Comparison of ENCODE assay signal across 19 cellular contexts in the genomic region with DNA sequence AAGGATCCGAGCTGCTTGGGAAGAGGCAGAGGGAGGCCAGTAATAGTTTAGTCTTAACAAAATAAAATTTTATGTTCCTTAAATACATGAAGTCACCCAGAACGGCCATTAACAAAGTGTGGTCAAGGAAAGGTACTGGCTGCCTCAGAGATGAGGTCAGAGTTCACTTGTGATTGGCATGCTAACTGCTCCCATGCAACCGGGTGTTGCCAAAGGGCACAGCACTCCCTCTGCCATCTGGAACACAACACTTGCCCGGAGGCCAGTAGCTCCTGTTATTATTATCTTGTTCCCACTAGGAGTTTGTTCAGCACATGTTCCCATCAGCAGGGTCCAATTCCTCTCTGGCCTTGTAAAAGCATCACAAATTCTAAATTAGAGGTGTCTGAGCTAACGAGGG.
A peak's percentile ranks its signal among the peaks of the same experiment; 100 is the strongest.
DNase-seq lines count a peak whose midpoint lies in the region; ATAC-seq and TF ChIP-seq lines count a peak whose summit lies in the region.
"Had no signal": no experiment of that assay in that cellular context is flagged by ENCODE, and none has a peak within 500 bp of the region (broad histone marks: within the 10 kb centered on the region; RNA-seq: fewer than 3 reads in every experiment).

No MANE protein-coding gene starts in this region.

- no peak overlapping the region for H3K27ac Mint-ChIP-seq in stimulated activated naive CD8-positive, alpha-beta T cell treated with anti-CD3 and anti-CD28 coated beads, Interleukin-15, amount 100 ng/mL, for 72 hours
- H3K27ac Mint-ChIP-seq: activated CD4-positive, alpha-beta T cell treated with anti-CD3 and anti-CD28 coated beads, Interleukin-2, amount 10 ng/mL, durations not matched to agents 7 days and 5 days; activated naive CD8-positive, alpha-beta T cell treated with anti-CD3 and anti-CD28 coated beads for 36 hours; activated T-cell treated with anti-CD3 and anti-CD28 coated beads, Interleukin-2, amount 50 U/mL, for 24 hours; IgD-negative memory B cell; natural killer cell treated with Interleukin-12 subunit alpha and Interleukin-12 subunit beta and Interleukin-15 and Interleukin-18, amount 100 ng/mL, for 72 hours had no signal

- peaks cover 30% of the 10 kb centered on the region for H3K27me3 Mint-ChIP-seq in stimulated activated naive CD8-positive, alpha-beta T cell treated with anti-CD3 and anti-CD28 coated beads, Interleukin-15, amount 100 ng/mL, for 72 hours
- H3K27me3 Mint-ChIP-seq: activated CD4-positive, alpha-beta T cell treated with anti-CD3 and anti-CD28 coated beads, Interleukin-2, amount 10 ng/mL, durations not matched to agents 7 days and 5 days had no signal

- intact Hi-C loops in esophagus muscularis mucosa (cut with DNase I) (no loop called here), posterior vena cava (cut with DNase I) (no loop called here)

- TF ChIP-seq POLR2A in esophagus muscularis mucosa (IDR thresholded peaks at IDR 0.05; ENCODE audit: low read depth): no peak

- no peak overlapping the region for H3K4me3 Mint-ChIP-seq in stimulated activated naive CD8-positive, alpha-beta T cell treated with anti-CD3 and anti-CD28 coated beads, Interleukin-15, amount 100 ng/mL, for 72 hours
- H3K4me3 Mint-ChIP-seq: activated CD4-positive, alpha-beta T cell treated with anti-CD3 and anti-CD28 coated beads, Interleukin-2, amount 10 ng/mL, durations not matched to agents 7 days and 5 days; activated naive CD8-positive, alpha-beta T cell treated with anti-CD3 and anti-CD28 coated beads for 36 hours; activated T-cell treated with anti-CD3 and anti-CD28 coated beads, Interleukin-2, amount 50 U/mL, for 24 hours; IgD-negative memory B cell; natural killer cell treated with Interleukin-12 subunit alpha and Interleukin-12 subunit beta and Interleukin-15 and Interleukin-18, amount 100 ng/mL, for 72 hours had no signal

- H3K4me3 ChIP-seq in BLaER1 (no peak overlapping the region), esophagus muscularis mucosa (no peak overlapping the region)
- H3K4me3 ChIP-seq: breast epithelium, left lung had no signal

- H3K36me3 ChIP-seq in BLaER1 (no peaks in the 10 kb centered on the region), esophagus muscularis mucosa (no peaks in the 10 kb centered on the region)
- H3K36me3 ChIP-seq: breast epithelium, left lung had no signal

- H3K27ac ChIP-seq in BLaER1: no peak overlapping the region
- H3K27ac ChIP-seq in esophagus muscularis mucosa (replicated peaks in 1 of 4): no peak overlapping the region
- H3K27ac ChIP-seq: breast epithelium, left lung had no signal

- no peaks in the 10 kb centered on the region for H3K4me1 Mint-ChIP-seq in stimulated activated naive CD8-positive, alpha-beta T cell treated with anti-CD3 and anti-CD28 coated beads, Interleukin-15, amount 100 ng/mL, for 72 hours
- H3K4me1 Mint-ChIP-seq: activated CD4-positive, alpha-beta T cell treated with anti-CD3 and anti-CD28 coated beads, Interleukin-2, amount 10 ng/mL, durations not matched to agents 7 days and 5 days; activated naive CD8-positive, alpha-beta T cell treated with anti-CD3 and anti-CD28 coated beads for 36 hours; IgD-negative memory B cell had no signal

- DNase-seq in HEK293T (ENCODE audit: extremely low spot score) (peak; percentile 3), esophagus muscularis mucosa (ENCODE audit: extremely low spot score) (peak; percentile 31), posterior vena cava (ENCODE audit: low spot score) (peak; percentile 70), T1000 (lab: John Stamatoyannopoulos, UW) (no peak)
- no peak for DNase-seq in stimulated activated naive CD8-positive, alpha-beta T cell treated with anti-CD3 and anti-CD28 coated beads, Interleukin-15, amount 100 ng/mL, for 72 hours
- DNase-seq: activated CD4-positive, alpha-beta T cell treated with anti-CD3 and anti-CD28 coated beads, Interleukin-2, amount 10 ng/mL, durations not matched to agents 7 days and 5 days; activated naive CD8-positive, alpha-beta T cell treated with anti-CD3 and anti-CD28 coated beads for 36 hours; activated T-cell treated with anti-CD3 and anti-CD28 coated beads, Interleukin-2, amount 50 U/mL, for 24 hours; Calu3; effector CD8-positive, alpha-beta T cell; left lung; NCI-H748 treated with DMSO at 0.1 percent for 48 hours; PC-3 had no signal

- no peaks in the 10 kb centered on the region for H3K9me3 ChIP-seq in BLaER1
- no peaks in the 10 kb centered on the region for H3K9me3 ChIP-seq in esophagus muscularis mucosa
- H3K9me3 ChIP-seq: breast epithelium, left lung had no signal

- peak overlapping the region; percentile 86 for H3K4me2 ChIP-seq in BLaER1

- no peaks in the 10 kb centered on the region for H3K9me3 Mint-ChIP-seq in stimulated activated naive CD8-positive, alpha-beta T cell treated with anti-CD3 and anti-CD28 coated beads, Interleukin-15, amount 100 ng/mL, for 72 hours
- H3K9me3 Mint-ChIP-seq: activated CD4-positive, alpha-beta T cell treated with anti-CD3 and anti-CD28 coated beads, Interleukin-2, amount 10 ng/mL, durations not matched to agents 7 days and 5 days; activated naive CD8-positive, alpha-beta T cell treated with anti-CD3 and anti-CD28 coated beads for 36 hours; activated T-cell treated with anti-CD3 and anti-CD28 coated beads, Interleukin-2, amount 50 U/mL, for 24 hours; natural killer cell treated with Interleukin-12 subunit alpha and Interleukin-12 subunit beta and Interleukin-15 and Interleukin-18, amount 100 ng/mL, for 72 hours had no signal

- WGBS in esophagus muscularis mucosa: 64% methylated on average over 5 of the region's 5 CpGs

- TF ChIP-seq CTCF in esophagus muscularis mucosa (IDR thresholded peaks at IDR 0.05): no peak

- H3K9ac ChIP-seq in BLaER1: no peak overlapping the region

- CTCF ChIA-PET in HEK293T (lab: Yijun Ruan, JAX): interaction anchor here (0.6 kb wide), 1 partner anchor 8 kb away, joined by 6 read pairs; no protein-coding TSS in a partner anchor

- H4K20me1 ChIP-seq in BLaER1: no peaks in the 10 kb centered on the region

- no peaks in the 10 kb centered on the region for H3K27me3 ChIP-seq in BLaER1
- H3K27me3 ChIP-seq in esophagus muscularis mucosa: peaks cover 0 to 8% (median 0%) of the 10 kb centered on the region in 4 donors
- H3K27me3 ChIP-seq: breast epithelium, left lung had no signal

- TF ChIP-seq EP300 in esophagus muscularis mucosa (IDR thresholded peaks at IDR 0.05): no peak

- H3K4me1 ChIP-seq in BLaER1 (peaks cover 60% of the 10 kb centered on the region), esophagus muscularis mucosa (peaks cover 0 to 4% (median 0%) of the 10 kb centered on the region in 4 donors)
- H3K4me1 ChIP-seq: breast epithelium, left lung had no signal

- no peak for ATAC-seq in HG03097 (IDR thresholded peaks at IDR 0.05; ENCODE audit: low FRiP score, unreplicated experiment)
- ATAC-seq in stimulated activated naive CD8-positive, alpha-beta T cell treated with anti-CD3 and anti-CD28 coated beads, Interleukin-15, amount 100 ng/mL, for 72 hours: no peak
- no peak for ATAC-seq in HG02840 (IDR thresholded peaks at IDR 0.05; ENCODE audit: low FRiP score, unreplicated experiment)
- ATAC-seq: left lung; natural killer cell treated with Interleukin-12 subunit alpha and Interleukin-12 subunit beta and Interleukin-15 and Interleukin-18, amount 100 ng/mL, for 72 hours; PC-3 had no signal

- POLR2A ChIA-PET in HEK293T (lab: Yijun Ruan, JAX): no interaction called here

TF ChIP-seq in HEK293T, 16 proteins besides CTCF, POLR2A, EP300 and RAD21:
- no peak for TF ChIP-seq FOXM1 (IDR thresholded peaks at IDR 0.05; ENCODE audit: borderline replicate concordance)
- TF ChIP-seq, protein P1, sequence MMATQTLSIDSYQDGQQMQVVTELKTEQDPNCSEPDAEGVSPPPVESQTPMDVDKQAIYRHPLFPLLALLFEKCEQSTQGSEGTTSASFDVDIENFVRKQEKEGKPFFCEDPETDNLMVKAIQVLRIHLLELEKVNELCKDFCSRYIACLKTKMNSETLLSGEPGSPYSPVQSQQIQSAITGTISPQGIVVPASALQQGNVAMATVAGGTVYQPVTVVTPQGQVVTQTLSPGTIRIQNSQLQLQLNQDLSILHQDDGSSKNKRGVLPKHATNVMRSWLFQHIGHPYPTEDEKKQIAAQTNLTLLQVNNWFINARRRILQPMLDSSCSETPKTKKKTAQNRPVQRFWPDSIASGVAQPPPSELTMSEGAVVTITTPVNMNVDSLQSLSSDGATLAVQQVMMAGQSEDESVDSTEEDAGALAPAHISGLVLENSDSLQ (IDR thresholded peaks at IDR 0.05): peak; percentile 59

Comparison
In these comparisons a context has a peak if more than half of its experiments do, and no peak if none do; other contexts are left out.
1. DNase-seq: peak in HEK293T (single experiment), esophagus muscularis mucosa (single experiment) and posterior vena cava (single experiment); none in T1000 (single experiment) and stimulated activated naive CD8-positive, alpha-beta T cell treated with anti-CD3 and anti-CD28 coated beads, Interleukin-15, amount 100 ng/mL, for 72 hours (0 of 2).